12 cellular contexts compared by ENCODE assay signal in genomic region chr11:102807921-102808320, GRCh38. TPM values are rescaled to one million over a fixed set of nuclear protein-coding genes. Genes with fewer than 3 reads are reported as not detected.
DNase-seq lines count a peak whose midpoint lies in the region; ATAC-seq, FAIRE-seq and TF ChIP-seq lines count a peak whose summit lies in the region.
"Had no signal": no experiment of that assay in that cellular context is flagged by ENCODE, and none has a peak within 500 bp of the region (broad histone marks: within the 10 kb centered on the region; RNA-seq: fewer than 3 reads in every experiment).

No MANE protein-coding gene starts in this region.

- no peak overlapping the region for H2AK5ac ChIP-seq in H1 (ENCODE audit: low read depth, low read length)

- peak overlapping the region; percentile 41; the same call in 1 of the 2 replicates for H2BK12ac ChIP-seq in H1 (ENCODE audit: low read depth, low read length)

- H4K20me1 ChIP-seq in H1 (replicated peaks in 1 of 2; ENCODE audit: control insufficient read depth in 1 of 2, insufficient read depth in 2 of 2, low read length in 2 of 2): no peaks in the 10 kb centered on the region

- peak overlapping the region; percentile 55; the same call in 1 of the 2 replicates for H3K18ac ChIP-seq in H1 (ENCODE audit: extremely low read depth, low read length)

- H2AFZ ChIP-seq in H1 (ENCODE audit: low read length): peak overlapping the region; percentile 99

- CTCF ChIA-PET in activated CD4-positive, alpha-beta memory T cell treated with anti-CD3 and anti-CD28 coated beads for 36 hours (lab: Charles Lee): interaction anchor here (1.5 kb wide), 1 partner anchor 9 kb away, joined by 3 read pairs; no protein-coding TSS in a partner anchor
- CTCF ChIA-PET in activated CD4-positive, alpha-beta memory T cell treated with anti-CD3 and anti-CD28 coated beads, Interleukin-2, amount 10 ng/mL, durations not matched to agents 7 days and 5 days (lab: Charles Lee): no interaction called here
- CTCF ChIA-PET in H1 (lab: Charles Lee; ENCODE audit: partially characterized antibody): interaction anchor here (0.7 to 2.5 kb wide), 23 partner anchors 10 to 300 kb away, joined by 3 to 12 read pairs (median 6); partner anchors contain the start of gene MMP1

- WGBS in H1 (ENCODE audit: extremely low coverage in 1 of 2, insufficient coverage in 1 of 2, insufficient read length in 1 of 2, insufficient replicate concordance in 2 of 2, low coverage in 1 of 2, low lambda C conversion rate in 2 of 2, missing lambda C conversion rate in 1 of 2), 2 experiments: 28% methylated on average over 19 of the region's 19 CpGs; no CpG with 5 or more reads in 1 of the 2 experiments

- H3K36me3 ChIP-seq in H1 (ENCODE audit: control insufficient read depth in 2 of 4, insufficient read depth in 4 of 4, low read length in 3 of 4): no peaks in the 10 kb centered on the region

- H2BK15ac ChIP-seq in H1 (ENCODE audit: low read length): 0 out of 2 replicates have a peak overlapping the region, but pooled peaks have one; percentile 41

- H3K9ac ChIP-seq in H1 (replicated peaks in 1 of 4; ENCODE audit: extremely low read depth in 1 of 4, low read depth in 3 of 4, low read length in 3 of 4): no peak overlapping the region

- H3K14ac ChIP-seq in H1 (ENCODE audit: insufficient read length): no peak overlapping the region

- peak overlapping the region; percentile 50 to 58; a peak in 2 of 4 replicates for H3K4me2 ChIP-seq in H1 (ENCODE audit: insufficient read depth in 1 of 2, low read depth in 2 of 2, low read length in 2 of 2)

- no peaks in the 10 kb centered on the region for H3K9me3 Mint-ChIP-seq in activated CD4-positive, alpha-beta memory T cell treated with anti-CD3 and anti-CD28 coated beads for 36 hours
- no peaks in the 10 kb centered on the region for H3K9me3 Mint-ChIP-seq in activated CD4-positive, alpha-beta memory T cell treated with anti-CD3 and anti-CD28 coated beads, Interleukin-2, amount 10 ng/mL, durations not matched to agents 7 days and 5 days
- H3K9me3 Mint-ChIP-seq in stimulated activated naive B cell treated with anti-CD40 and anti-IgM and Interleukin-4, amounts not matched to agents 10 μg/mL and 1 μg/mL and 100 μg/mL, for 72 hours: peaks cover 0 to 1% of the 10 kb centered on the region in 2 donors
- H3K9me3 Mint-ChIP-seq: CD4-positive, alpha-beta T cell; stimulated activated naive CD8-positive, alpha-beta T cell treated with anti-CD3 and anti-CD28 coated beads, Interleukin-15, Interleukin-2, amounts not matched to agents 100 ng/mL and 50 ng/mL, for 24 hours; T-helper 1 cell treated with Interleukin-12 subunit alpha and Interleukin-12 subunit beta and Interleukin-4 antibody, amounts not matched to agents 30 μg/mL and 1 μg/mL, for 36 hours had no signal

- no peak overlapping the region for H3K56ac ChIP-seq in H1 (replicated peaks; ENCODE audit: insufficient read length, low read depth, low read length)

- H3K23me2 ChIP-seq in H1 (ENCODE audit: low read depth, low read length): peaks cover 2% of the 10 kb centered on the region; the same call in 1 of the 2 replicates

- TF ChIP-seq CTCF in H1 (IDR thresholded peaks at IDR 0.05; ENCODE audit: control extremely low read depth in 1 of 3, insufficient read depth in 1 of 3, low read depth in 1 of 3, low read length in 3 of 3): peak; percentile 70 to 91 (median 72)

- TF ChIP-seq EP300 in H1 (IDR thresholded peaks at IDR 0.05; ENCODE audit: borderline replicate concordance in 1 of 2, low read depth in 2 of 2, low read length in 2 of 2): no peak

- H3K4me3 ChIP-seq in H1 (ENCODE audit: extremely low read depth in 1 of 4, insufficient read depth in 2 of 4, low read depth in 3 of 4, low read length in 4 of 4): peak overlapping the region in 2 of 4 experiments; percentile 10 to 38; a peak in 2 of 8 replicates

- peak; percentile 39 to 48 for ATAC-seq in stimulated activated naive B cell treated with anti-CD40 and anti-IgM and Interleukin-4, amounts not matched to agents 10 μg/mL and 1 μg/mL and 100 μg/mL, for 72 hours (replicated peaks)

- H4K8ac ChIP-seq in H1 (ENCODE audit: extremely low read depth, insufficient read depth, low read length): peak overlapping the region; percentile 93; the same call in 1 of the 2 replicates

- peak; percentile 69 to 74 for TF ChIP-seq RAD21 in H1 (IDR thresholded peaks at IDR 0.05 in 1 of 2, conservative IDR thresholded peaks at IDR 0.05 in 1 of 2; ENCODE audit: low read depth in 2 of 2, low read length in 2 of 2)

- H3K27ac ChIP-seq in H1 (ENCODE audit: low read depth, low read length): no peak overlapping the region

- no peak overlapping the region for H3K23ac ChIP-seq in H1 (ENCODE audit: insufficient read length)

- intact Hi-C loops in activated CD4-positive, alpha-beta memory T cell treated with anti-CD3 and anti-CD28 coated beads for 36 hours (cut with micrococcal nuclease): no loop called here

- no peaks in the 10 kb centered on the region for H3K9me3 ChIP-seq in H1 (ENCODE audit: insufficient read depth in 2 of 2, low read depth in 1 of 2, low read length in 1 of 2)

- no peak overlapping the region for H3K4me3 Mint-ChIP-seq in activated CD4-positive, alpha-beta memory T cell treated with anti-CD3 and anti-CD28 coated beads for 36 hours
- no peak overlapping the region for H3K4me3 Mint-ChIP-seq in activated CD4-positive, alpha-beta memory T cell treated with anti-CD3 and anti-CD28 coated beads, Interleukin-2, amount 10 ng/mL, durations not matched to agents 7 days and 5 days
- no peak overlapping the region for H3K4me3 Mint-ChIP-seq in stimulated activated naive B cell treated with anti-CD40 and anti-IgM and Interleukin-4, amounts not matched to agents 10 μg/mL and 1 μg/mL and 100 μg/mL, for 72 hours
- H3K4me3 Mint-ChIP-seq: CD4-positive, alpha-beta T cell; stimulated activated naive CD8-positive, alpha-beta T cell treated with anti-CD3 and anti-CD28 coated beads, Interleukin-15, Interleukin-2, amounts not matched to agents 100 ng/mL and 50 ng/mL, for 24 hours; T-helper 1 cell treated with Interleukin-12 subunit alpha and Interleukin-12 subunit beta and Interleukin-4 antibody, amounts not matched to agents 30 μg/mL and 1 μg/mL, for 36 hours had no signal

- no peaks in the 10 kb centered on the region for H3K4me1 Mint-ChIP-seq in activated CD4-positive, alpha-beta memory T cell treated with anti-CD3 and anti-CD28 coated beads for 36 hours (ENCODE audit: low read depth)
- no peaks in the 10 kb centered on the region for H3K4me1 Mint-ChIP-seq in activated CD4-positive, alpha-beta memory T cell treated with anti-CD3 and anti-CD28 coated beads, Interleukin-2, amount 10 ng/mL, durations not matched to agents 7 days and 5 days
- H3K4me1 Mint-ChIP-seq in stimulated activated naive B cell treated with anti-CD40 and anti-IgM and Interleukin-4, amounts not matched to agents 10 μg/mL and 1 μg/mL and 100 μg/mL, for 72 hours: no peaks in the 10 kb centered on the region

- H3K36me3 Mint-ChIP-seq in activated CD4-positive, alpha-beta memory T cell treated with anti-CD3 and anti-CD28 coated beads for 36 hours: no peaks in the 10 kb centered on the region
- no peaks in the 10 kb centered on the region for H3K36me3 Mint-ChIP-seq in activated CD4-positive, alpha-beta memory T cell treated with anti-CD3 and anti-CD28 coated beads, Interleukin-2, amount 10 ng/mL, durations not matched to agents 7 days and 5 days (ENCODE audit: low read depth)
- no peaks in the 10 kb centered on the region for H3K36me3 Mint-ChIP-seq in stimulated activated naive B cell treated with anti-CD40 and anti-IgM and Interleukin-4, amounts not matched to agents 10 μg/mL and 1 μg/mL and 100 μg/mL, for 72 hours

- no peaks in the 10 kb centered on the region for H3K79me2 ChIP-seq in H1 (ENCODE audit: control insufficient read depth in 1 of 2, insufficient read depth in 2 of 2, low read length in 2 of 2)

- no peak overlapping the region for H2BK120ac ChIP-seq in H1 (replicated peaks; ENCODE audit: low read depth, low read length)

- H3K27ac Mint-ChIP-seq in activated CD4-positive, alpha-beta memory T cell treated with anti-CD3 and anti-CD28 coated beads for 36 hours: no peak overlapping the region
- no peak overlapping the region for H3K27ac Mint-ChIP-seq in activated CD4-positive, alpha-beta memory T cell treated with anti-CD3 and anti-CD28 coated beads, Interleukin-2, amount 10 ng/mL, durations not matched to agents 7 days and 5 days
- H3K27ac Mint-ChIP-seq in stimulated activated naive B cell treated with anti-CD40 and anti-IgM and Interleukin-4, amounts not matched to agents 10 μg/mL and 1 μg/mL and 100 μg/mL, for 72 hours: no peak overlapping the region
- H3K27ac Mint-ChIP-seq: CD4-positive, alpha-beta T cell; stimulated activated naive CD8-positive, alpha-beta T cell treated with anti-CD3 and anti-CD28 coated beads, Interleukin-15, Interleukin-2, amounts not matched to agents 100 ng/mL and 50 ng/mL, for 24 hours; T-helper 1 cell treated with Interleukin-12 subunit alpha and Interleukin-12 subunit beta and Interleukin-4 antibody, amounts not matched to agents 30 μg/mL and 1 μg/mL, for 36 hours had no signal

- POLR2A ChIA-PET in activated CD4-positive, alpha-beta memory T cell treated with anti-CD3 and anti-CD28 coated beads for 36 hours (lab: Charles Lee): no interaction called here
- POLR2A ChIA-PET in activated CD4-positive, alpha-beta memory T cell treated with anti-CD3 and anti-CD28 coated beads, Interleukin-2, amount 10 ng/mL, durations not matched to agents 7 days and 5 days (lab: Charles Lee): no interaction called here
- POLR2A ChIA-PET in H1 (lab: Charles Lee; ENCODE audit: partially characterized antibody): interaction anchor here (0.6 kb wide), 1 partner anchor 236 kb away, joined by 3 read pairs; no protein-coding TSS in a partner anchor

- H4K5ac ChIP-seq in H1 (ENCODE audit: insufficient read length, low read depth, low read length): no peak overlapping the region

- DNase-seq in activated CD4-positive, alpha-beta memory T cell treated with anti-CD3 and anti-CD28 coated beads for 36 hours: peak; percentile 26
- DNase-seq in activated CD4-positive, alpha-beta memory T cell treated with anti-CD3 and anti-CD28 coated beads, Interleukin-2, amount 10 ng/mL, durations not matched to agents 7 days and 5 days: no peak
- DNase-seq in HTR-8/SVneo (ENCODE audit: insufficient read length, low spot score) (no peak), H1 (ENCODE audit: low read depth in 1 of 2, low spot score in 2 of 2) (peak; percentile 70 to 79), RCC 7860 (ENCODE audit: low spot score) (no peak), NCI-H1048 (lab: John Stamatoyannopoulos, UW) (no peak), pons (ENCODE audit: low spot score) (no peak)
- no peak for DNase-seq in stimulated activated naive B cell treated with anti-CD40 and anti-IgM and Interleukin-4, amounts not matched to agents 10 μg/mL and 1 μg/mL and 100 μg/mL, for 72 hours
- DNase-seq: CD4-positive, alpha-beta T cell; kidney had no signal

- H3K4ac ChIP-seq in H1 (replicated peaks; ENCODE audit: insufficient read length, low read depth, low read length): no peak overlapping the region

- no peaks in the 10 kb centered on the region for H3K27me3 ChIP-seq in H1 (replicated peaks in 1 of 4; ENCODE audit: control insufficient read depth in 3 of 4, extremely low read depth in 1 of 4, insufficient read depth in 3 of 4, low read length in 3 of 4)

- H4K91ac ChIP-seq in H1 (replicated peaks; ENCODE audit: insufficient read length, low read length): peak overlapping the region; percentile 22

- H2BK5ac ChIP-seq in H1 (ENCODE audit: low read depth, low read length): no peak overlapping the region; the same call in 1 of the 2 replicates

- peaks cover 9% of the 10 kb centered on the region for H3K27me3 Mint-ChIP-seq in activated CD4-positive, alpha-beta memory T cell treated with anti-CD3 and anti-CD28 coated beads for 36 hours
- peaks cover 9% of the 10 kb centered on the region for H3K27me3 Mint-ChIP-seq in activated CD4-positive, alpha-beta memory T cell treated with anti-CD3 and anti-CD28 coated beads, Interleukin-2, amount 10 ng/mL, durations not matched to agents 7 days and 5 days
- peaks cover 19 to 20% of the 10 kb centered on the region in 2 donors for H3K27me3 Mint-ChIP-seq in stimulated activated naive B cell treated with anti-CD40 and anti-IgM and Interleukin-4, amounts not matched to agents 10 μg/mL and 1 μg/mL and 100 μg/mL, for 72 hours

- no peaks in the 10 kb centered on the region for H3K4me1 ChIP-seq in H1 (replicated peaks in 1 of 4; ENCODE audit: control insufficient read depth in 3 of 4, insufficient read depth in 4 of 4, low read length in 3 of 4)

- no peaks in the 10 kb centered on the region for H3K79me1 ChIP-seq in H1 (ENCODE audit: low read depth, low read length)

- no peak overlapping the region for H2BK20ac ChIP-seq in H1 (ENCODE audit: low read length)

- TF ChIP-seq POLR2A in H1 (IDR thresholded peaks at IDR 0.05; ENCODE audit: control extremely low read depth in 1 of 2, low read depth in 2 of 2, low read length in 2 of 2): no peak

- FAIRE-seq in HTR-8/SVneo (lab: Jason Lieb, UNC): peak; percentile 62
- FAIRE-seq in H1 (lab: Jason Lieb, UNC): peak; percentile 58
- FAIRE-seq in RCC 7860 (lab: Jason Lieb, UNC): no peak
- FAIRE-seq: kidney had no signal

RNA-seq across cellular contexts. Expression of gene MMP1, which starts 10.0 kb away (rescaled TPM):
- total RNA-seq in activated CD4-positive, alpha-beta memory T cell treated with anti-CD3 and anti-CD28 coated beads for 36 hours: not detected
- not detected for total RNA-seq in activated CD4-positive, alpha-beta memory T cell treated with anti-CD3 and anti-CD28 coated beads, Interleukin-2, amount 10 ng/mL, durations not matched to agents 7 days and 5 days
- not detected in 2 replicates for total RNA-seq in H1 (2021; fragmentation: NEBNext Ultra II Directional; extraction: Animal tissue kit (Norgen Biotek cat#: 25700))
- not detected in 2 replicates for polyA plus RNA-seq in H1 (2011; rRNA removed)
- polyA plus RNA-seq in H1 (2011; cell fraction: cytosol; rRNA removed): not detected
- not detected for polyA plus RNA-seq in H1 (2011; cell fraction: nucleus; rRNA removed)
- not detected in 4 replicates for polyA plus RNA-seq in H1 (2012, experiment 1 of 2)
- polyA plus RNA-seq in H1 (2012, experiment 2 of 2): not detected
- not detected for polyA plus RNA-seq in H1 (2013, experiment 1 of 2)
- polyA plus RNA-seq in H1 (2013, experiment 2 of 2): 0.02 TPM
- not detected in 2 replicates for polyA minus RNA-seq in H1 (2011; rRNA and poly(A)+ RNA removed)
- polyA minus RNA-seq in H1 (2011; cell fraction: cytosol; rRNA and poly(A)+ RNA removed): not detected
- polyA minus RNA-seq in H1 (2011; cell fraction: nucleus; rRNA and poly(A)+ RNA removed): not detected
- total RNA-seq: CD4-positive, alpha-beta T cell had no signal

RNA-seq across cellular contexts. Expression of gene MMP10, which starts 27.5 kb away (rescaled TPM):
- not detected for total RNA-seq in activated CD4-positive, alpha-beta memory T cell treated with anti-CD3 and anti-CD28 coated beads for 36 hours
- total RNA-seq in activated CD4-positive, alpha-beta memory T cell treated with anti-CD3 and anti-CD28 coated beads, Interleukin-2, amount 10 ng/mL, durations not matched to agents 7 days and 5 days: under 1 TPM in 1 of 2 experiments, not detected in 1; 0.58 TPM
- 0.17 TPM in 1 of 2 replicates, not detected in the other for total RNA-seq in H1 (2021; fragmentation: NEBNext Ultra II Directional; extraction: Animal tissue kit (Norgen Biotek cat#: 25700))
- 0.03 TPM in 1 of 2 replicates, not detected in the other for polyA plus RNA-seq in H1 (2011; rRNA removed)
- not detected for polyA plus RNA-seq in H1 (2011; cell fraction: cytosol; rRNA removed)
- not detected for polyA plus RNA-seq in H1 (2011; cell fraction: nucleus; rRNA removed)
- polyA plus RNA-seq in H1 (2012, experiment 1 of 2): not detected in 4 replicates
- polyA plus RNA-seq in H1 (2012, experiment 2 of 2): not detected
- polyA plus RNA-seq in H1 (2013, experiment 1 of 2): 0.28 TPM
- polyA plus RNA-seq in H1 (2013, experiment 2 of 2): 0.24 TPM
- not detected in 2 replicates for polyA minus RNA-seq in H1 (2011; rRNA and poly(A)+ RNA removed)
- polyA minus RNA-seq in H1 (2011; cell fraction: cytosol; rRNA and poly(A)+ RNA removed): not detected
- not detected for polyA minus RNA-seq in H1 (2011; cell fraction: nucleus; rRNA and poly(A)+ RNA removed)
- total RNA-seq: CD4-positive, alpha-beta T cell; kidney had no signal

RNA-seq across cellular contexts. Expression of gene MMP3, which starts 35.5 kb away (rescaled TPM):
- not detected for total RNA-seq in activated CD4-positive, alpha-beta memory T cell treated with anti-CD3 and anti-CD28 coated beads for 36 hours
- total RNA-seq in activated CD4-positive, alpha-beta memory T cell treated with anti-CD3 and anti-CD28 coated beads, Interleukin-2, amount 10 ng/mL, durations not matched to agents 7 days and 5 days: not detected
- not detected in 2 replicates for total RNA-seq in H1 (2021; fragmentation: NEBNext Ultra II Directional; extraction: Animal tissue kit (Norgen Biotek cat#: 25700))
- polyA plus RNA-seq in H1 (2011; rRNA removed): not detected in 2 replicates
- not detected for polyA plus RNA-seq in H1 (2011; cell fraction: cytosol; rRNA removed)
- not detected for polyA plus RNA-seq in H1 (2011; cell fraction: nucleus; rRNA removed)
- not detected in 4 replicates for polyA plus RNA-seq in H1 (2012, experiment 1 of 2)
- polyA plus RNA-seq in H1 (2012, experiment 2 of 2): not detected
- not detected for polyA plus RNA-seq in H1 (2013, experiment 1 of 2)
- not detected for polyA plus RNA-seq in H1 (2013, experiment 2 of 2)
- not detected in 2 replicates for polyA minus RNA-seq in H1 (2011; rRNA and poly(A)+ RNA removed)
- polyA minus RNA-seq in H1 (2011; cell fraction: cytosol; rRNA and poly(A)+ RNA removed): not detected
- polyA minus RNA-seq in H1 (2011; cell fraction: nucleus; rRNA and poly(A)+ RNA removed): not detected
- total RNA-seq: CD4-positive, alpha-beta T cell had no signal

Comparison
In these comparisons a context has a peak if more than half of its experiments do, and no peak if none do; other contexts are left out.
1. DNase-seq: peak in activated CD4-positive, alpha-beta memory T cell treated with anti-CD3 and anti-CD28 coated beads for 36 hours (single experiment) and H1 (2 of 2); none in activated CD4-positive, alpha-beta memory T cell treated with anti-CD3 and anti-CD28 coated beads, Interleukin-2, amount 10 ng/mL, durations not matched to agents 7 days and 5 days (single experiment), HTR-8/SVneo (single experiment), stimulated activated naive B cell treated with anti-CD40 and anti-IgM and Interleukin-4, amounts not matched to agents 10 μg/mL and 1 μg/mL and 100 μg/mL, for 72 hours (single experiment), RCC 7860 (single experiment), NCI-H1048 (single experiment) and pons (single experiment).